ENCODE assay signal across 8 cellular contexts in the genomic region with DNA sequence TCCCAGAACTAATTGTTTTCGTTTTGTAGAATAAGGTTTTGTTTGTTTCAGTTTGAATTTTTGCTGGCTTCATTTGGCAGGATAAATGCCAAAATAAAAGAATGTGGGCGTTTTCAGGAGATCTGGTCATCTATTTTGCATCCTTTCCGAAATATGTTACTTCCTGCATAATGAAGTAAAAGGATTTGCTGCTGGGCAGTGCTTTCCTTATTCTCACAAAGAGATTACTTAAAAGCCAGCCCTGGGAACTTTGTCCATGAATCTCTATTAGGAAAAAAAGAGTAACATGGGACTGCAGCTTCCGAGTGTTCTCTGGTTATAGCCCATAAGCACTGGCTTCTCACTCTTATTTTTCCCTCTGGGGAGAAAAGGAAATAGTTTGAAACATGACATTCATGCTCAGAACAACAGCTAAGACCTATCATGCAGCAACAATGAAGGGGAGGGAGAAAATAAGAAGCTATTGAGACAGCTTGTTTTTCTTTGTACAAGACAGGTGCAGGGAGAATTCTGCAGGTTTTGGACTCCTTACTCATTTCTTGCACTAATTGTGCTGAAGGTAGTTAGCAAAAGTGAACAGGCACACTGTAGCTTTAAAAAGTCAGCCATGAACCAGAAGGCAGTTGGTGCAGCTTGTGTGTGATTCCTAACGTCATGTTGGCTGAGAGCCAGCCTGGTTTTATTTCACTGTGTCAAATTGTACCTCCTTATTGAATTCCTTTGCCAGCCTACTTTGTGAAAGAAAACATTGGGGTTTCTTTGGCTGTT. TPM values are rescaled to one million over a fixed set of nuclear protein-coding genes. Genes with fewer than 3 reads are reported as not detected.
A peak's percentile ranks its signal among the peaks of the same experiment; 100 is the strongest.
DNase-seq lines count a peak whose midpoint lies in the region; ATAC-seq lines count a peak whose summit lies in the region.

Gene SAMD13, plus strand, starts transcription at position 718 of the 768 bp plus-strand sequence. CDS start 1,527 bp downstream, outside the sequence.

- ATAC-seq in GM19438 (IDR thresholded peaks at IDR 0.05; ENCODE audit: low read depth, unreplicated experiment) (peak; percentile 27), left colon (peak; percentile 50), GM21619 (IDR thresholded peaks at IDR 0.05; ENCODE audit: unreplicated experiment) (no peak)

- DNase-seq in AG08396 (ENCODE audit: low spot score), result peak; percentile 55
- DNase-seq in NCI-H1105 treated with DMSO at 0.1 percent for 48 hours (lab: John Stamatoyannopoulos, UW), result peak; percentile 85
- peak; percentile 30 for DNase-seq in T follicular helper cell (ENCODE audit: low read depth)
- DNase-seq in central memory CD4-positive, alpha-beta T cell, result peak; percentile 35
- peak; percentile 87 to 93 for DNase-seq in left colon
- peak; percentile 26 to 37 for DNase-seq in stimulated activated CD4-positive, alpha-beta T cell treated with anti-CD3 and anti-CD28 coated beads, Interleukin-2, amount 100 ng/mL, for 24 hours

- intact Hi-C loops in left colon (cut with DNase I, micrococcal nuclease), result loop anchor here in 1 of 2 donors (10.0 kb wide), 1 partner anchor 134 kb away; no protein-coding TSS in a partner anchor

RNA-seq across cellular contexts. Expression of gene SAMD13, which starts in this region (rescaled TPM):
- 10 to 100 TPM; 24.5 to 29.9 TPM for total RNA-seq in left colon

Comparison
In these comparisons a context has a peak if more than half of its experiments do, and no peak if none do; other contexts are left out.
1. DNase-seq: peak in every context shown above with its lines; median percentile 90 in left colon; 85 in NCI-H1105 treated with DMSO at 0.1 percent for 48 hours; 55 in AG08396; 35 in central memory CD4-positive, alpha-beta T cell; 32 in stimulated activated CD4-positive, alpha-beta T cell treated with anti-CD3 and anti-CD28 coated beads, Interleukin-2, amount 100 ng/mL, for 24 hours; 30 in T follicular helper cell.